28 cellular contexts compared by ENCODE assay signal in the genomic region with DNA sequence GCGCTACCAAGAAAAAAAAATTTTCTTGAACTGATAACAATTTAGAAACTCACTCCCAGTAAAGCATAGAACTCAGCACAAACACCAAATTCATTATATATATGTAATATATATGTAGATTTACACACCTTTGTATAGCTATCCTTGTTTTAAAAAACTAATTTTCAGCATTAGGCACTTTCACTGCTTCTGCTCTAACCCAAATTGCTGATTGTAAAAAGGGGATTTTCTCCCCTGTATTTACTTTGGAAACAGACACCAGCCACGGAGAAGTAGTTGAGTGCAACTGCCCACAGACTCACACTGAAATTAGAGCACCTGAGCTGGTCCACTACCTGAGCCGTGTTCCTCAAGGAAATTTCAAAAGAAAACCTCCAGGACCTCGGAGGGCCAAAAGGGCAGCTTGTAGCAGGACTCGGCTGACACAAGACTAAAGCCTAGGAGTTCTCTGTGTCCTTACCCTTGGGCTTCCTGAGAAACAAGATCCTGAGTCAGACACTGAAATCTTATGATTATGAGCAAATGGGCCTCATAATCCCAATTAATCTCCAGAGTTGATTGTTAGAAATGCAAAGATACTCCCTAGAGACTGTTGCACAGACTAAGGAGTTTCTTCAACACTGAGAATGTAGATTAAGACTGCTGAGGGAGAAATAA.
DNase-seq lines count a peak whose midpoint lies in the region; ATAC-seq and TF ChIP-seq lines count a peak whose summit lies in the region.
"Had no signal": no experiment of that assay in that cellular context is flagged by ENCODE, and none has a peak within 500 bp of the region (broad histone marks: within the 10 kb centered on the region; RNA-seq: fewer than 3 reads in every experiment).

No MANE protein-coding gene starts in this region.

- H3K36me3 Mint-ChIP-seq in natural killer cell, result no peaks in the 10 kb centered on the region
- no peaks in the 10 kb centered on the region for H3K36me3 Mint-ChIP-seq in natural killer cell treated with Interleukin-12 subunit alpha and Interleukin-12 subunit beta and Interleukin-15 and Interleukin-18, amount 100 ng/mL, for 72 hours
- peaks cover 0 to 8% (median 2%) of the 10 kb centered on the region in 3 donors for H3K36me3 Mint-ChIP-seq in naive thymus-derived CD8-positive, alpha-beta T cell
- H3K36me3 Mint-ChIP-seq: mesothelial cell of epicardium had no signal

- no peak for TF ChIP-seq POLR2A in thyroid gland (IDR thresholded peaks at IDR 0.05)

- no peaks in the 10 kb centered on the region for H3K9me3 Mint-ChIP-seq in natural killer cell
- no peaks in the 10 kb centered on the region for H3K9me3 Mint-ChIP-seq in natural killer cell treated with Interleukin-12 subunit alpha and Interleukin-12 subunit beta and Interleukin-15 and Interleukin-18, amount 100 ng/mL, for 72 hours
- H3K9me3 Mint-ChIP-seq in naive thymus-derived CD8-positive, alpha-beta T cell, result no peaks in the 10 kb centered on the region
- H3K9me3 Mint-ChIP-seq: mesothelial cell of epicardium; naive thymus-derived CD4-positive, alpha-beta T cell had no signal

- H3K4me1 Mint-ChIP-seq in natural killer cell, result peaks cover 71 to 86% of the 10 kb centered on the region in 2 donors
- peaks cover 36 to 50% of the 10 kb centered on the region in 2 donors for H3K4me1 Mint-ChIP-seq in natural killer cell treated with Interleukin-12 subunit alpha and Interleukin-12 subunit beta and Interleukin-15 and Interleukin-18, amount 100 ng/mL, for 72 hours (ENCODE audit: low read depth in 2 of 2)
- peaks cover 32 to 78% (median 71%) of the 10 kb centered on the region in 4 donors for H3K4me1 Mint-ChIP-seq in naive thymus-derived CD8-positive, alpha-beta T cell

- H3K4me3 Mint-ChIP-seq in natural killer cell, result no peak overlapping the region
- no peak overlapping the region for H3K4me3 Mint-ChIP-seq in natural killer cell treated with Interleukin-12 subunit alpha and Interleukin-12 subunit beta and Interleukin-15 and Interleukin-18, amount 100 ng/mL, for 72 hours
- no peak overlapping the region for H3K4me3 Mint-ChIP-seq in naive thymus-derived CD8-positive, alpha-beta T cell
- H3K4me3 Mint-ChIP-seq: activated CD8-positive, alpha-beta T cell treated with anti-CD3 and anti-CD28 coated beads, Interleukin-2, amount 10 ng/mL, durations not matched to agents 7 days and 5 days; B cell; mesothelial cell of epicardium; naive thymus-derived CD4-positive, alpha-beta T cell had no signal

- intact Hi-C loops in natural killer cell (cut with micrococcal nuclease), result no loop called here
- intact Hi-C loops in thyroid gland (cut with DNase I), result no loop called here

- 90 to 92% methylated on average over 5 of the region's 5 CpGs for WGBS in thyroid gland, 2 donors

- H3K4me1 ChIP-seq in thyroid gland, result peaks cover 43 to 57% of the 10 kb centered on the region in 2 donors
- H3K4me1 ChIP-seq: A549, vagina had no signal

- DNase-seq in natural killer cell, result no peak
- DNase-seq in natural killer cell treated with Interleukin-12 subunit alpha and Interleukin-12 subunit beta and Interleukin-15 and Interleukin-18, amount 100 ng/mL, for 72 hours (ENCODE audit: low spot score), result no peak
- DNase-seq in amniotic epithelial cell (ENCODE audit: low read depth), result peak; percentile 92
- DNase-seq in fibroblast of villous mesenchyme (ENCODE audit: low read depth), result peak; percentile 37
- no peak for DNase-seq in thyroid gland
- DNase-seq in naive thymus-derived CD8-positive, alpha-beta T cell, result no peak
- DNase-seq in NCI-H1417 (lab: John Stamatoyannopoulos, UW), result no peak
- DNase-seq in RPMI8226, result no peak
- DNase-seq: activated CD4-positive, alpha-beta T cell treated with anti-CD3 and anti-CD28 coated beads for 1 hour; activated CD8-positive, alpha-beta T cell treated with anti-CD3 and anti-CD28 coated beads, Interleukin-2, amount 10 ng/mL, durations not matched to agents 7 days and 5 days; activated gamma-delta T cell treated with Interleukin-2 at 50 U/mL for 16 hours; DMS79 treated with DMSO at 0.1 percent for 48 hours; MM.1S; naive thymus-derived CD4-positive, alpha-beta T cell; NCI-H146; NCI-H2171; NCI-H526; retina; stimulated activated CD4-positive, alpha-beta T cell treated with anti-CD3 and anti-CD28 coated beads, Interleukin-4, amount 100 ng/mL, for 1 hour; stimulated activated naive CD4-positive, alpha-beta T cell had no signal

- no peak overlapping the region for H3K4me3 ChIP-seq in fibroblast of villous mesenchyme (ENCODE audit: low read depth, low read length)
- H3K4me3 ChIP-seq in thyroid gland (replicated peaks in 1 of 3), result no peak overlapping the region
- H3K4me3 ChIP-seq: A549, adrenal gland, HAP-1, left lung, thoracic aorta, vagina had no signal

- POLR2A ChIA-PET in naive thymus-derived CD8-positive, alpha-beta T cell (lab: Charles Lee), result no interaction called here

- H3K36me3 ChIP-seq in thyroid gland, result no peaks in the 10 kb centered on the region
- H3K36me3 ChIP-seq: adrenal gland, HAP-1, left lung, thoracic aorta, vagina had no signal

- ATAC-seq in natural killer cell, result no peak
- ATAC-seq in natural killer cell treated with Interleukin-12 subunit alpha and Interleukin-12 subunit beta and Interleukin-15 and Interleukin-18, amount 100 ng/mL, for 72 hours, result no peak
- no peak for ATAC-seq in naive thymus-derived CD8-positive, alpha-beta T cell
- ATAC-seq: A549; activated CD8-positive, alpha-beta T cell treated with anti-CD3 and anti-CD28 coated beads, Interleukin-2, amount 10 ng/mL, durations not matched to agents 7 days and 5 days; naive thymus-derived CD4-positive, alpha-beta T cell had no signal

- TF ChIP-seq CTCF in natural killer cell (IDR thresholded peaks at IDR 0.05), result no peak
- no peak for TF ChIP-seq CTCF in fibroblast of villous mesenchyme (IDR thresholded peaks at IDR 0.05; ENCODE audit: insufficient read depth, low read depth, low read length)
- TF ChIP-seq CTCF in thyroid gland (IDR thresholded peaks at IDR 0.05), result no peak

- peak overlapping the region; percentile 84 to 90 (median 86) for H3K27ac ChIP-seq in thyroid gland
- H3K27ac ChIP-seq: A549, adrenal gland, thoracic aorta had no signal

- H3K27me3 Mint-ChIP-seq in natural killer cell (ENCODE audit: low read depth in 2 of 2), result no peaks in the 10 kb centered on the region
- no peaks in the 10 kb centered on the region for H3K27me3 Mint-ChIP-seq in natural killer cell treated with Interleukin-12 subunit alpha and Interleukin-12 subunit beta and Interleukin-15 and Interleukin-18, amount 100 ng/mL, for 72 hours
- no peaks in the 10 kb centered on the region for H3K27me3 Mint-ChIP-seq in naive thymus-derived CD8-positive, alpha-beta T cell
- H3K27me3 Mint-ChIP-seq: B cell; naive thymus-derived CD4-positive, alpha-beta T cell had no signal

- H3K9me3 ChIP-seq in thyroid gland, result no peaks in the 10 kb centered on the region
- H3K9me3 ChIP-seq: A549, adrenal gland, HAP-1, left lung, thoracic aorta, vagina had no signal

- H3K27ac Mint-ChIP-seq in natural killer cell, result peak overlapping the region; percentile 23 to 54
- H3K27ac Mint-ChIP-seq in natural killer cell treated with Interleukin-12 subunit alpha and Interleukin-12 subunit beta and Interleukin-15 and Interleukin-18, amount 100 ng/mL, for 72 hours, result peak overlapping the region in 1 of 2 donors; percentile 18
- H3K27ac Mint-ChIP-seq in naive thymus-derived CD8-positive, alpha-beta T cell, result no peak overlapping the region
- H3K27ac Mint-ChIP-seq: activated CD8-positive, alpha-beta T cell treated with anti-CD3 and anti-CD28 coated beads, Interleukin-2, amount 10 ng/mL, durations not matched to agents 7 days and 5 days; B cell; mesothelial cell of epicardium had no signal

- H3K27me3 ChIP-seq in thyroid gland, result no peaks in the 10 kb centered on the region
- H3K27me3 ChIP-seq: adrenal gland, left lung, vagina had no signal

Comparison
In these comparisons a context has a peak if more than half of its experiments do, and no peak if none do; other contexts are left out.
1. DNase-seq: peak in amniotic epithelial cell (single experiment) and fibroblast of villous mesenchyme (single experiment); none in natural killer cell (single experiment), natural killer cell treated with Interleukin-12 subunit alpha and Interleukin-12 subunit beta and Interleukin-15 and Interleukin-18, amount 100 ng/mL, for 72 hours (single experiment), thyroid gland (0 of 2), naive thymus-derived CD8-positive, alpha-beta T cell (0 of 10), NCI-H1417 (0 of 3) and RPMI8226 (single experiment).
2. H3K27ac Mint-ChIP-seq: peak in natural killer cell (2 of 2); none in naive thymus-derived CD8-positive, alpha-beta T cell (0 of 10).